33 cellular contexts compared by ENCODE assay signal in genomic region chr3:10770981-10771380, GRCh38. TPM values are rescaled to one million over a fixed set of nuclear protein-coding genes. Genes with fewer than 3 reads are reported as not detected.
"Had no signal": no experiment of that assay in that cellular context is flagged by ENCODE, and none has a peak within 500 bp of the region (broad histone marks: within the 10 kb centered on the region; RNA-seq: fewer than 3 reads in every experiment).

No MANE protein-coding gene starts in this region.

- H3K9me3 ChIP-seq: left lung, lower lobe of right lung, mucosa of descending colon, right lobe of liver, thoracic aorta, upper lobe of left lung had no signal

- H3K4me1 ChIP-seq: heart left ventricle, left lung, lower lobe of right lung, right lobe of liver, upper lobe of left lung had no signal

- H3K4me3 ChIP-seq: heart left ventricle, left lung, lower lobe of right lung, mucosa of descending colon, right lobe of liver, thoracic aorta, upper lobe of left lung had no signal

- H3K9me3 Mint-ChIP-seq: activated naive CD4-positive, alpha-beta T cell treated with anti-CD3 and anti-CD28 coated beads, Interleukin-2, amount 50 U/mL, for 24 hours; activated naive CD8-positive, alpha-beta T cell treated with anti-CD3 and anti-CD28 coated beads, Interleukin-2, amount 50 U/mL, for 24 hours; activated T-cell treated with anti-CD3 and anti-CD28 coated beads, Interleukin-2, amount 50 U/mL, for 4 hours; activated T-helper 17 cell treated with anti-CD3 and anti-CD28 coated beads, Interleukin-2, amount 50 U/mL, for 72 hours; central memory CD8-positive, alpha-beta T cell; dendritic cell treated with granulocyte-macrophage colony-stimulating factor and Interleukin-4, amounts not matched to agents 40 ng/mL and 50 ng/mL, for 4 days; natural killer cell treated with Interleukin-12 subunit alpha and Interleukin-12 subunit beta and Interleukin-15 and Interleukin-18, amount 100 ng/mL, for 72 hours; T-helper 1 cell treated with Interleukin-12 subunit alpha and Interleukin-12 subunit beta and Interleukin-4 antibody, amounts not matched to agents 30 μg/mL and 1 μg/mL, for 36 hours had no signal

- ATAC-seq: activated naive CD8-positive, alpha-beta T cell treated with anti-CD3 and anti-CD28 coated beads, Interleukin-2, amount 50 U/mL, for 24 hours; activated T-cell treated with anti-CD3 and anti-CD28 coated beads, Interleukin-2, amount 50 U/mL, for 4 hours; activated T-helper 17 cell treated with anti-CD3 and anti-CD28 coated beads, Interleukin-2, amount 50 U/mL, for 72 hours; heart left ventricle; left lung; lower lobe of right lung; mucosa of descending colon; natural killer cell treated with Interleukin-12 subunit alpha and Interleukin-12 subunit beta and Interleukin-15 and Interleukin-18, amount 100 ng/mL, for 72 hours; right lobe of liver; stimulated activated naive CD8-positive, alpha-beta T cell treated with anti-CD3 and anti-CD28 coated beads, Interleukin-15, Interleukin-2, amounts not matched to agents 100 U/mL and 50 U/mL, for 24 hours had no signal

- H3K36me3 ChIP-seq: heart left ventricle, left lung, lower lobe of right lung, right lobe of liver, thoracic aorta, upper lobe of left lung had no signal

- H3K4me3 Mint-ChIP-seq: activated naive CD4-positive, alpha-beta T cell treated with anti-CD3 and anti-CD28 coated beads, Interleukin-2, amount 50 U/mL, for 24 hours; activated naive CD8-positive, alpha-beta T cell treated with anti-CD3 and anti-CD28 coated beads, Interleukin-2, amount 50 U/mL, for 24 hours; activated T-cell treated with anti-CD3 and anti-CD28 coated beads, Interleukin-2, amount 50 U/mL, for 4 hours; activated T-helper 17 cell treated with anti-CD3 and anti-CD28 coated beads, Interleukin-2, amount 50 U/mL, for 72 hours; central memory CD8-positive, alpha-beta T cell; dendritic cell treated with granulocyte-macrophage colony-stimulating factor and Interleukin-4, amounts not matched to agents 40 ng/mL and 50 ng/mL, for 4 days; immature natural killer cell; natural killer cell treated with Interleukin-12 subunit alpha and Interleukin-12 subunit beta and Interleukin-15 and Interleukin-18, amount 100 ng/mL, for 72 hours; T-helper 1 cell treated with Interleukin-12 subunit alpha and Interleukin-12 subunit beta and Interleukin-4 antibody, amounts not matched to agents 30 μg/mL and 1 μg/mL, for 36 hours had no signal

- H3K27ac ChIP-seq: heart left ventricle, left lung, lower lobe of right lung, right lobe of liver, thoracic aorta, upper lobe of left lung, VCaP had no signal

- H3K36me3 Mint-ChIP-seq: activated naive CD4-positive, alpha-beta T cell treated with anti-CD3 and anti-CD28 coated beads, Interleukin-2, amount 50 U/mL, for 24 hours; immature natural killer cell; natural killer cell treated with Interleukin-12 subunit alpha and Interleukin-12 subunit beta and Interleukin-15 and Interleukin-18, amount 100 ng/mL, for 72 hours had no signal

- H3K4me1 Mint-ChIP-seq: activated naive CD4-positive, alpha-beta T cell treated with anti-CD3 and anti-CD28 coated beads, Interleukin-2, amount 50 U/mL, for 24 hours; activated naive CD8-positive, alpha-beta T cell treated with anti-CD3 and anti-CD28 coated beads, Interleukin-2, amount 50 U/mL, for 24 hours; activated T-helper 17 cell treated with anti-CD3 and anti-CD28 coated beads, Interleukin-2, amount 50 U/mL, for 72 hours; central memory CD8-positive, alpha-beta T cell; immature natural killer cell had no signal

- H3K27ac Mint-ChIP-seq: activated naive CD4-positive, alpha-beta T cell treated with anti-CD3 and anti-CD28 coated beads, Interleukin-2, amount 50 U/mL, for 24 hours; activated naive CD8-positive, alpha-beta T cell treated with anti-CD3 and anti-CD28 coated beads, Interleukin-2, amount 50 U/mL, for 24 hours; activated T-helper 17 cell treated with anti-CD3 and anti-CD28 coated beads, Interleukin-2, amount 50 U/mL, for 72 hours; dendritic cell treated with granulocyte-macrophage colony-stimulating factor and Interleukin-4, amounts not matched to agents 40 ng/mL and 50 ng/mL, for 4 days; immature natural killer cell; natural killer cell treated with Interleukin-12 subunit alpha and Interleukin-12 subunit beta and Interleukin-15 and Interleukin-18, amount 100 ng/mL, for 72 hours; T-helper 1 cell treated with Interleukin-12 subunit alpha and Interleukin-12 subunit beta and Interleukin-4 antibody, amounts not matched to agents 30 μg/mL and 1 μg/mL, for 36 hours had no signal

- DNase-seq: activated CD4-positive, alpha-beta T cell treated with anti-CD3 and anti-CD28 coated beads for 4 hours; activated CD4-positive, alpha-beta T cell treated with anti-CD3 and anti-CD28 coated beads, Interleukin-2, amount 50 U/mL, for 4 hours; activated gamma-delta T cell treated with Interleukin-2 at 50 U/mL for 16 hours; activated naive CD8-positive, alpha-beta T cell treated with anti-CD3 and anti-CD28 coated beads, Interleukin-2, amount 50 U/mL, for 24 hours; activated T-cell treated with anti-CD3 and anti-CD28 coated beads, Interleukin-2, amount 50 U/mL, for 4 hours; amygdala; effector CD4-positive, alpha-beta T cell; heart left ventricle; hypothalamus; immature natural killer cell; kidney glomerular epithelial cell; left lung; lower lobe of right lung; mesendoderm; mucosa of descending colon; right lobe of liver; stimulated activated CD4-positive, alpha-beta T cell treated with anti-CD3 and anti-CD28 coated beads, Interleukin-2, amount 100 ng/mL, for 48 hours; stimulated activated naive CD8-positive, alpha-beta T cell treated with anti-CD3 and anti-CD28 coated beads, Interleukin-15, Interleukin-2, amounts not matched to agents 100 U/mL and 50 U/mL, for 24 hours; T-helper 9 cell had no signal

- H3K27me3 ChIP-seq: right lobe of liver, upper lobe of left lung had no signal

RNA-seq across cellular contexts. Expression of gene SLC6A11, which starts 45.0 kb away (rescaled TPM):
- total RNA-seq: activated T-cell treated with anti-CD3 and anti-CD28 coated beads, Interleukin-2, amount 50 U/mL, for 4 hours; activated T-helper 17 cell treated with anti-CD3 and anti-CD28 coated beads, Interleukin-2, amount 50 U/mL, for 72 hours; epithelial cell of proximal tubule; fibroblast of lung; fibroblast of villous mesenchyme; heart left ventricle; lower lobe of right lung; myocyte; natural killer cell treated with Interleukin-12 subunit alpha and Interleukin-12 subunit beta and Interleukin-15 and Interleukin-18, amount 100 ng/mL, for 72 hours; skeletal muscle tissue; thoracic aorta had no signal
